20 cellular contexts compared by ENCODE assay signal in the genomic region with DNA sequence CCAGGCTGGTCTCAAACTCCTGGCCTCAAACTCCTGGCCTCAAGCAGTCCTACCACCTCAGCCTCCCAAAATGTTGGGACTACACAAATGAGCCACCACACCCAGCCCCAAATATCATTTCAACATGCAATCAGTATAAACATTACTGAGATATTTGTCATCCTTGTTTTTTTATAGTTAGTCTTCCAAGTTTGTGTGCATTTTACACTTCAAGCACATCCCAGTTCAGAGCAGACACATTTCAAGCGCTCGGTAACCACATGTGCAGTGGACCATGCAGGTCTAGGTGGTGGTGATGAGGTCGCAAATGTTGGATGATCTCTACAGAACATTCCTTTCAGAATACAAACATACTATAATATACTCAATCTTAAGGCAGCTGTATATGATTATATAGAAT. TPM values are rescaled to one million over a fixed set of nuclear protein-coding genes. Genes with fewer than 3 reads are reported as not detected.
DNase-seq lines count a peak whose midpoint lies in the region; ATAC-seq and TF ChIP-seq lines count a peak whose summit lies in the region.
"Had no signal": no experiment of that assay in that cellular context is flagged by ENCODE, and none has a peak within 500 bp of the region (broad histone marks: within the 10 kb centered on the region; RNA-seq: fewer than 3 reads in every experiment).

No MANE protein-coding gene starts in this region.

- H2BK5ac ChIP-seq in IMR-90 (ENCODE audit: low read depth, low read length, poor library complexity, severe bottlenecking), result no peak overlapping the region

- TF ChIP-seq CTCF in BJ (IDR thresholded peaks at IDR 0.05; ENCODE audit: insufficient read depth, low read depth, low read length), result no peak
- TF ChIP-seq CTCF in IMR-90 (conservative IDR thresholded peaks at IDR 0.05; ENCODE audit: low read depth, low read length), result no peak
- TF ChIP-seq CTCF in fibroblast of the aortic adventitia (IDR thresholded peaks at IDR 0.05; ENCODE audit: insufficient read depth, low read length), result no peak
- no peak for TF ChIP-seq CTCF in gastrocnemius medialis (IDR thresholded peaks at IDR 0.05 in 4 of 5, conservative IDR thresholded peaks at IDR 0.05 in 1 of 5)

- dilution Hi-C loops in IMR-90 (cut with HindIII; ENCODE audit: low sequenced_read_pairs, unreplicated experiment), result no loop called here

- H2BK20ac ChIP-seq in IMR-90 (ENCODE audit: low read depth, low read length), result no peak overlapping the region

- no peak overlapping the region for H2BK120ac ChIP-seq in IMR-90 (ENCODE audit: low read depth, low read length)

- H3K18ac ChIP-seq in IMR-90 (ENCODE audit: low read depth, low read length), result no peak overlapping the region

- in situ Hi-C loops in IMR-90 (cut with MboI; ENCODE audit: low sequenced_read_pairs) (loop anchor here (25.0 kb wide), 1 partner anchor 582 kb away; the partner anchor contains the start of gene MRPL39), gastrocnemius medialis (cut with MboI; ENCODE audit: low sequenced_read_pairs in 4 of 4) (no loop called here)

- H4K20me1 ChIP-seq in IMR-90 (ENCODE audit: insufficient read depth, low read length), result no peaks in the 10 kb centered on the region

- no peak overlapping the region for H2AK5ac ChIP-seq in IMR-90 (ENCODE audit: low read depth, low read length)

- no peaks in the 10 kb centered on the region for H3K36me3 ChIP-seq in BJ (ENCODE audit: control insufficient read depth, insufficient read depth, low read length)
- no peaks in the 10 kb centered on the region for H3K36me3 ChIP-seq in IMR-90 (ENCODE audit: control insufficient read depth, insufficient read depth, low read length)
- H3K36me3 ChIP-seq in skeletal muscle satellite cell (ENCODE audit: insufficient read depth, low read length), result no peaks in the 10 kb centered on the region
- H3K36me3 ChIP-seq in gastrocnemius medialis, result no peaks in the 10 kb centered on the region
- H3K36me3 ChIP-seq: MG63 had no signal

- DNase-seq in BJ (ENCODE audit: low read depth) (peak; percentile 62), IMR-90 (no peak), fibroblast of the aortic adventitia (ENCODE audit: low read depth) (peak; percentile 25), gastrocnemius medialis (no peak)
- DNase-seq: Calu3; CD4-positive, alpha-beta T cell; DMS53; GOT3; Karpas-422; MG63; NCI-H1092; NCI-H2081 treated with DMSO at 0.1 percent for 48 hours; NCI-H524 had no signal

- H3K23ac ChIP-seq in IMR-90 (ENCODE audit: low read depth, low read length), result no peak overlapping the region

- H3K9me3 ChIP-seq in IMR-90 (ENCODE audit: control insufficient read depth, insufficient read depth, low read length) (no peaks in the 10 kb centered on the region), skeletal muscle satellite cell (replicated peaks; ENCODE audit: low read length) (no peaks in the 10 kb centered on the region), gastrocnemius medialis (no peaks in the 10 kb centered on the region)
- H3K9me3 ChIP-seq: A549, MG63 had no signal

- no CpG with 5 or more reads among the region's 3 CpGs for WGBS in IMR-90 (ENCODE audit: extremely low coverage in 2 of 2, insufficient read length in 1 of 2), 2 experiments

- no peak overlapping the region for H3K14ac ChIP-seq in IMR-90 (replicated peaks; ENCODE audit: low read depth, low read length)

- no peak for ATAC-seq in IMR-90 (ENCODE audit: low read depth)
- ATAC-seq in HG03457 (IDR thresholded peaks at IDR 0.05; ENCODE audit: unreplicated experiment), result no peak
- no peak for ATAC-seq in GM21528 (IDR thresholded peaks at IDR 0.05; ENCODE audit: low FRiP score, unreplicated experiment)
- no peak for ATAC-seq in gastrocnemius medialis
- ATAC-seq: A549, Panc1, Right ventricle myocardium inferior had no signal

- no peak overlapping the region for H2AK9ac ChIP-seq in IMR-90 (replicated peaks; ENCODE audit: low read depth, low read length, poor library complexity)

- POLR2A ChIA-PET in BJ (lab: Charles Lee) (no interaction called here), IMR-90 (lab: Charles Lee; ENCODE audit: unreplicated experiment) (no interaction called here)

- intact Hi-C loops in IMR-90 (cut with micrococcal nuclease), result no loop called here
- intact Hi-C loops in gastrocnemius medialis (cut with DNase I; ENCODE audit: low total_unique reads), result no loop called here

- no TSS peak for BruUV-seq in IMR-90 (replicated peaks; lab: Mats Ljungman, UMichigan)

- peaks cover 1% of the 10 kb centered on the region; the same call in 1 of the 2 replicates for H3K4me1 ChIP-seq in IMR-90 (ENCODE audit: control insufficient read depth, insufficient read depth, low read length)
- H3K4me1 ChIP-seq in skeletal muscle satellite cell (ENCODE audit: control insufficient read depth, insufficient read depth, low read length), result peaks cover 12% of the 10 kb centered on the region
- H3K4me1 ChIP-seq in gastrocnemius medialis, result no peaks in the 10 kb centered on the region
- H3K4me1 ChIP-seq: A549 had no signal

- no peak overlapping the region for H2AFZ ChIP-seq in IMR-90 (replicated peaks; ENCODE audit: low read length, poor library complexity)

- peak overlapping the region; percentile 0 for H3K4me3 ChIP-seq in BJ (ENCODE audit: low read depth, low read length)
- no peak overlapping the region for H3K4me3 ChIP-seq in IMR-90 (ENCODE audit: insufficient read depth, low read depth, low read length)
- no peak overlapping the region for H3K4me3 ChIP-seq in fibroblast of the aortic adventitia (ENCODE audit: low read depth, low read length)
- peak overlapping the region; percentile 15 for H3K4me3 ChIP-seq in skeletal muscle satellite cell (ENCODE audit: low read length)
- no peak overlapping the region for H3K4me3 ChIP-seq in gastrocnemius medialis
- H3K4me3 ChIP-seq: A549, MG63, SK-N-MC had no signal

- no peak overlapping the region for H3K9ac ChIP-seq in IMR-90 (ENCODE audit: low read depth, low read length)
- no peak overlapping the region for H3K9ac ChIP-seq in skeletal muscle satellite cell (ENCODE audit: low read depth, low read length)

- H4K5ac ChIP-seq in IMR-90 (ENCODE audit: low read depth, low read length), result no peak overlapping the region

- CTCF ChIA-PET in BJ (lab: Yijun Ruan, JAX), result interaction anchor here (1.2 kb wide), 1 partner anchor 9 kb away, joined by 3 read pairs; no protein-coding TSS in a partner anchor
- CTCF ChIA-PET in IMR-90 (lab: Yijun Ruan, JAX), result no interaction called here

- no peak overlapping the region for H3K56ac ChIP-seq in IMR-90 (ENCODE audit: extremely low read depth, insufficient read depth, low read length)

- TF ChIP-seq POLR2A in IMR-90 (IDR thresholded peaks at IDR 0.05; ENCODE audit: low read depth, low read length) (no peak), gastrocnemius medialis (IDR thresholded peaks at IDR 0.05) (no peak)

- H4K8ac ChIP-seq in IMR-90 (ENCODE audit: low read depth in 2 of 2, low read length in 2 of 2), result no peak overlapping the region

- no peak overlapping the region for H3K4ac ChIP-seq in IMR-90 (ENCODE audit: low read depth, low read length)

- H3K27ac ChIP-seq in IMR-90 (ENCODE audit: insufficient read depth, low read length) (no peak overlapping the region), gastrocnemius medialis (no peak overlapping the region)
- H3K27ac ChIP-seq: A549, SK-N-MC had no signal

- no peak overlapping the region for H4K91ac ChIP-seq in IMR-90 (ENCODE audit: insufficient read depth, low read depth, low read length)

- H3K79me1 ChIP-seq in IMR-90 (ENCODE audit: low read depth in 1 of 2, low read length in 2 of 2), result no peaks in the 10 kb centered on the region

- H2BK15ac ChIP-seq in IMR-90 (ENCODE audit: low read depth, low read length), result no peak overlapping the region

- H3K27me3 ChIP-seq in BJ (ENCODE audit: control insufficient read depth, insufficient read depth, low read length), result no peaks in the 10 kb centered on the region
- no peaks in the 10 kb centered on the region; the same call in 1 of the 2 replicates for H3K27me3 ChIP-seq in IMR-90 (ENCODE audit: control insufficient read depth, insufficient read depth, low read length)
- H3K27me3 ChIP-seq in skeletal muscle satellite cell (ENCODE audit: control insufficient read depth, insufficient read depth, low read length), result peaks cover 5% of the 10 kb centered on the region
- H3K27me3 ChIP-seq in gastrocnemius medialis, result no peaks in the 10 kb centered on the region
- H3K27me3 ChIP-seq: MG63 had no signal

- 0 out of 2 replicates have a peak overlapping the region, but pooled peaks have one; percentile 35 for H3K4me2 ChIP-seq in IMR-90 (ENCODE audit: low read depth, low read length)
- peak overlapping the region; percentile 53 for H3K4me2 ChIP-seq in skeletal muscle satellite cell (ENCODE audit: low read length)
- H3K4me2 ChIP-seq: A549 had no signal

- H3K9me1 ChIP-seq in IMR-90 (ENCODE audit: insufficient read depth, low read length), result no peaks in the 10 kb centered on the region

- no peak for TF ChIP-seq RAD21 in IMR-90 (IDR thresholded peaks at IDR 0.05; ENCODE audit: low read length)

TF ChIP-seq in IMR-90, 13 proteins besides CTCF, POLR2A, EP300 and RAD21:
- TF ChIP-seq CHD1 (IDR thresholded peaks at IDR 0.05; ENCODE audit: low read depth, low read length) (no peak), CEBPB (IDR thresholded peaks at IDR 0.05; ENCODE audit: low read depth, low read length) (no peak), MAZ (IDR thresholded peaks at IDR 0.05; ENCODE audit: borderline replicate concordance, low read depth, low read length) (no peak), SMC3 (IDR thresholded peaks at IDR 0.05; ENCODE audit: low read depth, low read length) (no peak), MAFK (IDR thresholded peaks at IDR 0.05; ENCODE audit: low read depth, low read length) (no peak), NFE2L2 (IDR thresholded peaks at IDR 0.05; ENCODE audit: low read depth, low read length) (no peak), MXI1 (IDR thresholded peaks at IDR 0.05; ENCODE audit: borderline replicate concordance, low read depth, low read length) (no peak)
TF ChIP-seq in IMR-90: peak in this region for 0.

RNA-seq across cellular contexts. Expression of gene APP, which starts 23.8 kb away (rescaled TPM):
- polyA plus RNA-seq in BJ (2011; rRNA removed) (778 and 964 TPM in 2 replicates), IMR-90 (2012; rRNA removed) (503 and 530 TPM in 2 replicates)
- 241 and 278 TPM in 2 replicates for polyA minus RNA-seq in BJ (2011; rRNA and poly(A)+ RNA removed)
- total RNA-seq in IMR-90 (2012; rRNA removed) (191 and 196 TPM in 2 replicates), fibroblast of the aortic adventitia (ENCODE audit: low replicate concordance) (404 and 722 TPM in 2 replicates), gastrocnemius medialis (10 to 100 TPM; 45.8 to 73.2 (median 70.1) TPM)
- 488 and 558 TPM in 2 replicates for polyA plus RNA-seq in IMR-90 (2012; cell fraction: cytosol; rRNA removed)
- polyA plus RNA-seq in IMR-90 (2012; cell fraction: nucleus; rRNA removed; ENCODE audit: low replicate concordance), result 167 and 391 TPM in 2 replicates
- 261 and 279 TPM in 2 replicates for total RNA-seq in skeletal muscle satellite cell (2012; rRNA removed)

Comparison
In these comparisons a context has a peak if more than half of its experiments do, and no peak if none do; other contexts are left out.
1. DNase-seq: peak in BJ (single experiment) and fibroblast of the aortic adventitia (single experiment); none in IMR-90 (single experiment) and gastrocnemius medialis (0 of 2).
2. H3K4me3 ChIP-seq: peak in BJ (single experiment) and skeletal muscle satellite cell (single experiment); none in IMR-90 (single experiment), fibroblast of the aortic adventitia (single experiment) and gastrocnemius medialis (0 of 4).